In genomic region chr14:38045461-38045860, GRCh38 we compare ENCODE assay signal across 3 cellular contexts.
"Had no signal": no experiment of that assay in that cellular context is flagged by ENCODE, and none has a peak within 500 bp of the region (broad histone marks: within the 10 kb centered on the region; RNA-seq: fewer than 3 reads in every experiment).

No MANE protein-coding gene starts in this region.

- H3K4me3 ChIP-seq: GM12878 had no signal

- ATAC-seq: GM12878 had no signal

- DNase-seq: GDM1, GF-D8 had no signal
